10 cellular contexts compared by ENCODE assay signal in the genomic region with DNA sequence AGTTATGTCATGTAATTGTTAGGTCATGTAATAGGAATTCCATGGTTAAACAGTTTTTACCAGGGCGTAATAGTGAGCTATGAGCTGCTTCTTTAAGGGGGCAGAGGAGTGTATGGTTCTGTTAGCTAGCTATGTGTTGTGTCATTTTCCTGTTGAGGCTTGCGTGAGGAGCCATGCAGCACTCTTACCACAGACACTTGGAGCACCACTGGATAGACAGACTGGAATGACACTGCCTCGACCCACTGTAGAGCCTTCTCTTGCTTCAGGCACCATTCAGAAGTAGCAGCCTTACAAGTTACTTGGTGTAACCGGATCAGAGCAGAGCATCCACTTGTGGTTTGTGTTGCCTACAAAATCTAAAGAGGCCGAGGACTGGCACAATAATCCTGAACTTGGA. TPM values are rescaled to one million over a fixed set of nuclear protein-coding genes. Genes with fewer than 3 reads are reported as not detected.
DNase-seq lines count a peak whose midpoint lies in the region; ATAC-seq and TF ChIP-seq lines count a peak whose summit lies in the region.
"Had no signal": no experiment of that assay in that cellular context is flagged by ENCODE, and none has a peak within 500 bp of the region (broad histone marks: within the 10 kb centered on the region; RNA-seq: fewer than 3 reads in every experiment).

No MANE protein-coding gene starts in this region.

- H3K36me3 Mint-ChIP-seq in mesothelial cell of epicardium: peaks cover 13% of the 10 kb centered on the region

- DNase-seq in Caki2 (ENCODE audit: low read depth): peak; percentile 40
- peak; percentile 18 for DNase-seq in MV-4-11 (lab: John Stamatoyannopoulos, UW)
- peak; percentile 61 to 98 for DNase-seq in cardiac fibroblast (ENCODE audit: low read depth in 2 of 2)
- no peak for DNase-seq in mesothelial cell of epicardium (ENCODE audit: low spot score in 2 of 2, unreplicated experiment in 2 of 2)
- DNase-seq in cortex of kidney (lab: John Stamatoyannopoulos, UW): no peak
- no peak for DNase-seq in NCI-H187 treated with DMSO at 0.1 percent for 48 hours (lab: John Stamatoyannopoulos, UW)
- DNase-seq in 8988T: no peak
- DNase-seq: activated CD4-positive, CD25-positive, alpha-beta regulatory T cell; CD8-positive, alpha-beta memory T cell had no signal

- H3K27me3 Mint-ChIP-seq in mesothelial cell of epicardium (ENCODE audit: low read depth): peaks cover 2% of the 10 kb centered on the region

- TF ChIP-seq CTCF in cardiac fibroblast (IDR thresholded peaks at IDR 0.05; ENCODE audit: low read depth, low read length) (no peak), mesothelial cell of epicardium (IDR thresholded peaks at IDR 0.05; ENCODE audit: unreplicated experiment) (no peak)

- H3K9me3 Mint-ChIP-seq in mesothelial cell of epicardium: peaks cover 17% of the 10 kb centered on the region
- H3K9me3 Mint-ChIP-seq: CD8-positive, alpha-beta memory T cell had no signal

- no peak for ATAC-seq in GM19023 (IDR thresholded peaks at IDR 0.05; ENCODE audit: unreplicated experiment)

- H3K27ac Mint-ChIP-seq in mesothelial cell of epicardium: peak overlapping the region; percentile 8

- no peak overlapping the region for H3K4me3 ChIP-seq in cardiac fibroblast (replicated peaks in 1 of 2; ENCODE audit: low read depth in 2 of 2, low read length in 2 of 2)

- no peak overlapping the region for H3K4me3 Mint-ChIP-seq in mesothelial cell of epicardium
- H3K4me3 Mint-ChIP-seq: CD8-positive, alpha-beta memory T cell had no signal

- H3K4me1 Mint-ChIP-seq in mesothelial cell of epicardium: peaks cover 10% of the 10 kb centered on the region

- in situ Hi-C loops in Caki2 (cut with HindIII; ENCODE audit: low pct_unique_long_range_greater_than_20kb, low sequenced_read_pairs): no loop called here

RNA-seq across cellular contexts. Expression of a gene that starts 28.3 kb away (rescaled TPM):
- total RNA-seq in Caki2 (2014; rRNA removed; shearing (Covaris generic); ENCODE audit: low replicate concordance): 49.2 and 72.4 TPM in 2 replicates
- total RNA-seq in mesothelial cell of epicardium: 48.4 to 53.9 TPM (median 53.2 TPM) in 3 replicates

Comparison
In these comparisons a context has a peak if more than half of its experiments do, and no peak if none do; other contexts are left out.
1. DNase-seq: peak in Caki2 (single experiment), MV-4-11 (single experiment) and cardiac fibroblast (2 of 2); none in mesothelial cell of epicardium (0 of 2), cortex of kidney (single experiment), NCI-H187 treated with DMSO at 0.1 percent for 48 hours (single experiment) and 8988T (single experiment).